In genomic region chr4:155072417-155072816, GRCh38 we compare ENCODE assay signal across 17 cellular contexts.
"Had no signal": no experiment of that assay in that cellular context is flagged by ENCODE, and none has a peak within 500 bp of the region (broad histone marks: within the 10 kb centered on the region; RNA-seq: fewer than 3 reads in every experiment).

No MANE protein-coding gene starts in this region.

- H3K27me3 ChIP-seq: gastroesophageal sphincter had no signal

- H3K4me1 ChIP-seq: gastroesophageal sphincter, left ventricle myocardium inferior had no signal

- H3K9me3 ChIP-seq: gastroesophageal sphincter, left ventricle myocardium inferior had no signal

- H3K36me3 ChIP-seq: gastroesophageal sphincter, left ventricle myocardium inferior had no signal

- ATAC-seq: activated CD4-positive, CD25-positive, alpha-beta regulatory T cell treated with anti-CD3 and anti-CD28 coated beads, Interleukin-2, amount 50 U/mL, for 24 hours; activated T-cell treated with anti-CD3 and anti-CD28 coated beads, Interleukin-2, amount 50 U/mL, for 4 hours; effector memory CD8-positive, alpha-beta T cell; gastroesophageal sphincter; natural killer cell; right cardiac atrium; stimulated activated memory B cell treated with anti-CD40 and anti-IgM and Interleukin-4, amounts not matched to agents 10 μg/mL and 1 μg/mL and 100 μg/mL, for 72 hours had no signal

- DNase-seq: activated CD4-positive, alpha-beta T cell treated with anti-CD3 and anti-CD28 coated beads, Interleukin-2, amount 50 U/mL, for 48 hours; activated gamma-delta T cell treated with Interleukin-2 at 50 U/mL for 16 hours; activated naive CD8-positive, alpha-beta T cell treated with anti-CD3 and anti-CD28 coated beads, Interleukin-2, amount 10 ng/mL, durations not matched to agents 7 days and 5 days; activated T-cell treated with anti-CD3 and anti-CD28 coated beads, Interleukin-2, amount 50 U/mL, for 4 hours; anterior cingulate cortex; cerebellar nuclear complex; effector memory CD8-positive, alpha-beta T cell; islet precursor cell; left ventricle myocardium inferior; natural killer cell; right cardiac atrium; small intestine; trophoblast cell had no signal

- H3K27ac ChIP-seq: epithelial cell of prostate, gastroesophageal sphincter, left ventricle myocardium inferior had no signal

- H3K4me3 ChIP-seq: gastroesophageal sphincter, left ventricle myocardium inferior had no signal
